ENCODE assay signal across 1 cellular context in the genomic region with DNA sequence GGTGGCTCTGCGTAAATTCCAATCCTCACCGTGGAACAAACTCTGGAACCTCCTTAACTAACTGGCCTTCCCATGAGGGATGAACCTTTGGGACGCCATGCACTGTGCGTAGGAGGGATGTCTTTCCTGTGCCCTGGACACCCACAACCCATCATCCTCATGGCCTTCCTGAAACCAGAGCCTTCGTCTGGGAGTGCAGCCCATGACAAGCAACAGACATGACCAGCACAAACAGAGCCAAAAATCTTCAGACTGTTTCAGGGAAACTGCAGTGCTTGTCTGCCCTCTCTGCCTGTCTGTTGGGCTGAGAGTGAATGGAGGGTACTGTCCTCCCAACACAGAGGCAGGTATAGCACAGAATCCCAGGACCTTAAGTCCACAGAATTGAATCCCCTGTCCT.
TF ChIP-seq lines count a peak whose summit lies in the region.

No MANE protein-coding gene starts in this region.

TF ChIP-seq in H1, 55 proteins besides CTCF, POLR2A, EP300 and RAD21 (continued from another document):
- TF ChIP-seq, protein P1, sequence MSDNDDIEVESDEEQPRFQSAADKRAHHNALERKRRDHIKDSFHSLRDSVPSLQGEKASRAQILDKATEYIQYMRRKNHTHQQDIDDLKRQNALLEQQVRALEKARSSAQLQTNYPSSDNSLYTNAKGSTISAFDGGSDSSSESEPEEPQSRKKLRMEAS (IDR thresholded peaks at IDR 0.05): no peak
- TF ChIP-seq KDM1A (IDR thresholded peaks at IDR 0.05; ENCODE audit: borderline replicate concordance, low read length): no peak
TF ChIP-seq in H1: peak in this region for 0.
